18 cellular contexts compared by ENCODE assay signal in genomic region chr15:89330119-89330518, GRCh38. TPM values are rescaled to one million over a fixed set of nuclear protein-coding genes. Genes with fewer than 3 reads are reported as not detected.
A peak's percentile ranks its signal among the peaks of the same experiment; 100 is the strongest.
DNase-seq lines count a peak whose midpoint lies in the region; ATAC-seq, FAIRE-seq and TF ChIP-seq lines count a peak whose summit lies in the region.
"Had no signal": no experiment of that assay in that cellular context is flagged by ENCODE, and none has a peak within 500 bp of the region (broad histone marks: within the 10 kb centered on the region; RNA-seq: fewer than 3 reads in every experiment).

No MANE protein-coding gene starts in this region.

- H3K27ac ChIP-seq in CD4-positive, alpha-beta memory T cell (ENCODE audit: low read depth, low read length), result no peak overlapping the region
- 0 out of 2 replicates have a peak overlapping the region, but pooled peaks have one; percentile 20 for H3K27ac ChIP-seq in GM12878 (ENCODE audit: control insufficient read depth, insufficient read depth)
- H3K27ac ChIP-seq in spleen, result peak overlapping the region in 4 of 8 donors; percentile 10 to 71 (median 51)
- H3K27ac ChIP-seq: uterus had no signal

- peaks cover 0 to 5% (median 4%) of the 10 kb centered on the region in 8 donors for H3K9me3 Mint-ChIP-seq in CD4-positive, alpha-beta memory T cell
- peaks cover 3% of the 10 kb centered on the region for H3K9me3 Mint-ChIP-seq in neural crest cell

- in situ Hi-C loops in GM12878 (cut with MboI), result no loop called here

- peaks cover 76% of the 10 kb centered on the region for H3K36me3 ChIP-seq in CD4-positive, alpha-beta memory T cell (ENCODE audit: insufficient read depth, low read length)
- peaks cover 32 to 55% of the 10 kb centered on the region in 2 experiments for H3K36me3 ChIP-seq in GM12878 (ENCODE audit: control insufficient read depth in 2 of 2, insufficient read depth in 2 of 2, low read length in 1 of 2)
- H3K36me3 ChIP-seq in spleen, result peaks cover 7 to 85% (median 79%) of the 10 kb centered on the region in 6 donors
- H3K36me3 ChIP-seq: uterus had no signal

- H3K4me3 Mint-ChIP-seq in CD4-positive, alpha-beta memory T cell, result peak overlapping the region in 7 of 8 donors; percentile 63 to 81 (median 71)
- peak overlapping the region; percentile 74 for H3K4me3 Mint-ChIP-seq in neural crest cell

- intact Hi-C loops in CD4-positive, alpha-beta memory T cell (cut with micrococcal nuclease), result loop anchor here (10.0 kb wide), 3 partner anchors 125 to 705 kb away; partner anchors contain the start of genes AEN and TICRR
- intact Hi-C loops in GM12878 (cut with micrococcal nuclease; ENCODE audit: unreplicated experiment) (loop anchor here (5.0 kb wide), 1 partner anchor 123 kb away; no protein-coding TSS in a partner anchor), spleen (cut with DNase I; ENCODE audit: low total_unique reads) (no loop called here)

- POLR2A ChIA-PET in CD4-positive, alpha-beta memory T cell (lab: Charles Lee; ENCODE audit: partially characterized antibody), result interaction anchor here (0.7 to 1.5 kb wide), 5 partner anchors 8 to 86 kb away, joined by 3 to 9 read pairs (median 3); partner anchors contain the start of gene FANCI
- POLR2A ChIA-PET in GM12878 (lab: Charles Lee), result no interaction called here

- DNase-seq in CD4-positive, alpha-beta memory T cell, result no peak
- DNase-seq in Jurkat, Clone E6-1 (ENCODE audit: low read depth, low spot score), result no peak
- no peak for DNase-seq in GM12878 (ENCODE audit: low read depth, low spot score)
- no peak for DNase-seq in neural crest cell (ENCODE audit: low read depth, low spot score)
- DNase-seq in spleen, result no peak
- DNase-seq: activated gamma-delta T cell; GF-D8; IMR-90; kidney; NCI-H1417 treated with DMSO at 0.1 percent for 48 hours; NCI-H510A; PC-3; stimulated activated CD8-positive, alpha-beta memory T cell treated with anti-CD3 and anti-CD28 coated beads, Interleukin-4, amount 100 ng/mL, for 48 hours; SW 1271; uterus had no signal

- SMC1A ChIA-PET in GM12878 (lab: Charles Lee; ENCODE audit: uncharacterized antibody, unreplicated experiment), result interaction anchor here (1.5 kb wide), 1 partner anchor 23 kb away, joined by 4 read pairs; no protein-coding TSS in a partner anchor

- H3K79me2 ChIP-seq in GM12878 (ENCODE audit: control insufficient read depth, insufficient read depth, low read length), result peaks cover 49% of the 10 kb centered on the region

- ATAC-seq in GM12878, result no peak
- ATAC-seq in HG03457 (IDR thresholded peaks at IDR 0.05; ENCODE audit: unreplicated experiment), result no peak
- ATAC-seq in GM19324 (IDR thresholded peaks at IDR 0.05; ENCODE audit: low FRiP score, unreplicated experiment), result no peak
- ATAC-seq: PC-3 had no signal

- peak overlapping the region; percentile 54 for H3K4me2 ChIP-seq in GM12878 (ENCODE audit: control insufficient read depth, insufficient read depth)

- H3K9me3 ChIP-seq in CD4-positive, alpha-beta memory T cell (ENCODE audit: control insufficient read depth in 1 of 2, low read length in 2 of 2), result no peaks in the 10 kb centered on the region
- no peaks in the 10 kb centered on the region for H3K9me3 ChIP-seq in GM12878 (replicated peaks; ENCODE audit: control insufficient read depth, insufficient read depth, low read length)
- H3K9me3 ChIP-seq in spleen, result no peaks in the 10 kb centered on the region
- H3K9me3 ChIP-seq: uterus had no signal

- H3K9ac ChIP-seq in GM12878 (ENCODE audit: control insufficient read depth, insufficient read depth, low read length), result no peak overlapping the region

- TF ChIP-seq POLR2A in GM12878 (IDR thresholded peaks at IDR 0.05; ENCODE audit: low read depth, low read length), result no peak
- TF ChIP-seq POLR2A in spleen (IDR thresholded peaks at IDR 0.05), result no peak

- TF ChIP-seq RAD21 in GM12878 (IDR thresholded peaks at IDR 0.05; ENCODE audit: insufficient read depth, low read depth, low read length), result no peak

- peaks cover 61% of the 10 kb centered on the region for H3K4me1 ChIP-seq in CD4-positive, alpha-beta memory T cell (ENCODE audit: insufficient read depth, low read length)
- peaks cover 30% of the 10 kb centered on the region for H3K4me1 ChIP-seq in GM12878 (ENCODE audit: control insufficient read depth, insufficient read depth, low read length)
- peaks cover 44 to 73% (median 59%) of the 10 kb centered on the region in 6 donors for H3K4me1 ChIP-seq in spleen

- TF ChIP-seq CTCF in GM12878 (IDR thresholded peaks at IDR 0.05 in 2 of 3, conservative IDR thresholded peaks at IDR 0.05 in 1 of 3; ENCODE audit: control insufficient read depth in 2 of 3, extremely low read depth in 1 of 3, insufficient read depth in 1 of 3, low read depth in 3 of 3, low read length in 3 of 3) (no peak), neural crest cell (conservative IDR thresholded peaks at IDR 0.05) (no peak), spleen (IDR thresholded peaks at IDR 0.05 in 8 of 11, conservative IDR thresholded peaks at IDR 0.05 in 3 of 11) (no peak)

- TF ChIP-seq EP300 in GM12878 (IDR thresholded peaks at IDR 0.05; ENCODE audit: borderline replicate concordance in 1 of 2, control insufficient read depth in 1 of 2, low read depth in 2 of 2, low read length in 2 of 2), result no peak

- RAD21 ChIA-PET in GM12878 (lab: Charles Lee; ENCODE audit: unreplicated experiment), result interaction anchor here (1.4 kb wide), 1 partner anchor 100 kb away, joined by 4 read pairs; no protein-coding TSS in a partner anchor

- H2AFZ ChIP-seq in GM12878 (ENCODE audit: control insufficient read depth, low read depth, low read length), result no peak overlapping the region

- H3K36me3 Mint-ChIP-seq in CD4-positive, alpha-beta memory T cell, result peaks cover 62 to 74% of the 10 kb centered on the region in 2 donors
- peaks cover 23% of the 10 kb centered on the region for H3K36me3 Mint-ChIP-seq in neural crest cell (ENCODE audit: low read depth)

- CTCF ChIA-PET in CD4-positive, alpha-beta memory T cell (lab: Charles Lee; ENCODE audit: partially characterized antibody), result interaction anchor here (0.9 to 4.3 kb wide), 3 partner anchors 28 to 124 kb away, joined by 4 to 28 read pairs (median 4); no protein-coding TSS in a partner anchor
- CTCF ChIA-PET in GM12878 (lab: Yijun Ruan, JAX), result interaction anchor here (0.5 to 13.0 kb wide), 4 partner anchors 28 to 269 kb away, joined by 3 to 116 read pairs (median 4); no protein-coding TSS in a partner anchor

- WGBS in GM12878 (ENCODE audit: insufficient coverage, insufficient replicate concordance, low lambda C conversion rate, missing lambda C conversion rate), result 99% methylated on average over 6 of the region's 6 CpGs
- WGBS in spleen, 5 donors, result 90 to 97% (median 93%) methylated on average over 3 to 6 of the region's 6 CpGs

- H3K27me3 ChIP-seq in CD4-positive, alpha-beta memory T cell (ENCODE audit: insufficient read depth, low read length), result no peaks in the 10 kb centered on the region
- H3K27me3 ChIP-seq in GM12878 (replicated peaks in 1 of 2; ENCODE audit: control insufficient read depth in 2 of 2, insufficient read depth in 2 of 2, low read length in 1 of 2) (no peaks in the 10 kb centered on the region), spleen (replicated peaks in 1 of 7) (no peaks in the 10 kb centered on the region)
- H3K27me3 ChIP-seq: uterus had no signal

- H3K4me1 Mint-ChIP-seq in CD4-positive, alpha-beta memory T cell, result peaks cover 43 to 65% (median 50%) of the 10 kb centered on the region in 4 donors
- H3K4me1 Mint-ChIP-seq in neural crest cell, result peaks cover 37% of the 10 kb centered on the region

- peak overlapping the region in 3 of 7 donors; percentile 82 to 86 (median 85) for H3K27ac Mint-ChIP-seq in CD4-positive, alpha-beta memory T cell
- H3K27ac Mint-ChIP-seq in neural crest cell (ENCODE audit: unreplicated experiment), result no peak overlapping the region

- peaks cover 2 to 5% of the 10 kb centered on the region in 2 donors for H3K27me3 Mint-ChIP-seq in CD4-positive, alpha-beta memory T cell
- H3K27me3 Mint-ChIP-seq in neural crest cell (ENCODE audit: low read depth), result peaks cover 5% of the 10 kb centered on the region

- H3K4me3 ChIP-seq in CD4-positive, alpha-beta memory T cell (ENCODE audit: low read length in 2 of 2), result no peak overlapping the region
- H3K4me3 ChIP-seq in Jurkat, Clone E6-1 (ENCODE audit: low read length), result peak overlapping the region; percentile 30
- H3K4me3 ChIP-seq in GM12878 (no peak overlapping the region), spleen (peak overlapping the region in 1 of 8 donors; percentile 19)
- H3K4me3 ChIP-seq: uterus had no signal

- FAIRE-seq in GM12878 (lab: Jason Lieb, UNC), result no peak
- FAIRE-seq: GM18507, kidney had no signal

- peaks cover 12% of the 10 kb centered on the region for H4K20me1 ChIP-seq in GM12878 (ENCODE audit: control insufficient read depth, insufficient read depth)

- BruUV-seq in GM12878 (replicated peaks; lab: Mats Ljungman, UMichigan), result no TSS peak

TF ChIP-seq in GM12878, 131 proteins besides CTCF, POLR2A, EP300 and RAD21 (continues in another document):
- TF ChIP-seq EED (IDR thresholded peaks at IDR 0.05; ENCODE audit: low read depth) (no peak), HDAC2 (IDR thresholded peaks at IDR 0.05) (no peak), WRNIP1 (IDR thresholded peaks at IDR 0.05; ENCODE audit: borderline replicate concordance, low read depth, low read length) (no peak), NR2C1 (IDR thresholded peaks at IDR 0.05) (no peak)

RNA-seq across cellular contexts. Expression of gene POLG, which starts 4.5 kb away (rescaled TPM):
- total RNA-seq in CD4-positive, alpha-beta memory T cell, result 100 to 1,000 TPM; 148 to 151 TPM
- polyA plus RNA-seq in CD4-positive, alpha-beta memory T cell, result 10 to 100 TPM; 19.4 to 51.4 TPM
- polyA plus RNA-seq in Jurkat, Clone E6-1 (2012; ENCODE audit: insufficient read depth, insufficient read length), result 151 TPM
- 122 and 151 TPM in 2 replicates for total RNA-seq in GM12878 (2013; cell fraction: nucleolus; rRNA removed)
- total RNA-seq in GM12878 (2014; rRNA removed) (50.5 and 54.8 TPM in 2 replicates), GM12878 (2014; rRNA removed; fragmentation: Illumina TruSeq; extraction: Trizol) (26.3 and 27.3 TPM in 2 replicates), GM12878 (2021) (66.2 and 71.1 TPM in 2 replicates), neural crest cell (66.5 and 73.5 TPM in 2 replicates), spleen (100 to 1,000 TPM in 1 of 7 donors, 10 to 100 TPM in 6; 63.3 to 105 (median 74.0) TPM)
- 29.0 TPM for polyA plus RNA-seq in GM12878 (2011; ENCODE audit: low read depth)
- polyA plus RNA-seq in GM12878 (2011; rRNA removed) (21.1 and 23.8 TPM in 2 replicates), GM12878 (2014; fragmentation: Illumina TruSeq; extraction: Trizol) (24.7 and 35.7 TPM in 2 replicates), GM12878 (2014; fragmentation: Nextera tagmentation; extraction: Ambion mirVana) (10 to 100 TPM; 14.8 to 21.6 TPM), GM12878 (2014; rRNA removed) (41.8 and 46.4 TPM in 2 replicates), GM12878 (2016; fragmentation: Nextera tagmentation; extraction: Ambion mirVana) (10 to 100 TPM; 30.2 to 40.4 TPM), spleen (10 to 100 TPM; 38.3 to 57.7 (median 54.9) TPM)
- polyA plus RNA-seq in GM12878 (2011; cell fraction: cytosol; rRNA removed), result 21.0 and 26.9 TPM in 2 replicates
- polyA plus RNA-seq in GM12878 (2011; cell fraction: nucleus; rRNA removed), result 186 and 256 TPM in 2 replicates
- 36.6 and 46.1 TPM in 2 replicates for polyA plus RNA-seq in GM12878 (2012)
- polyA minus RNA-seq in GM12878 (2011; rRNA and poly(A)+ RNA removed), result 23.7 and 44.0 TPM in 2 replicates
- polyA minus RNA-seq in GM12878 (2011; cell fraction: cytosol; rRNA and poly(A)+ RNA removed), result 13.7 and 22.3 TPM in 2 replicates
- 59.7 and 112 TPM in 2 replicates for polyA minus RNA-seq in GM12878 (2011; cell fraction: nucleus; rRNA and poly(A)+ RNA removed)
